8 cellular contexts compared by ENCODE assay signal in genomic region chr3:58041182-58041825, GRCh38. TPM values are rescaled to one million over a fixed set of nuclear protein-coding genes. Genes with fewer than 3 reads are reported as not detected.
A peak's percentile ranks its signal among the peaks of the same experiment; 100 is the strongest.
DNase-seq lines count a peak whose midpoint lies in the region; ATAC-seq and TF ChIP-seq lines count a peak whose summit lies in the region.

No MANE protein-coding gene starts in this region.

- no peaks in the 10 kb centered on the region for H3K9me3 ChIP-seq in Caco-2
- no peaks in the 10 kb centered on the region for H3K9me3 ChIP-seq in body of pancreas

- H3K36me3 ChIP-seq in Caco-2 (ENCODE audit: control insufficient read depth, insufficient read depth, low read length) (no peaks in the 10 kb centered on the region), body of pancreas (replicated peaks in 1 of 2; ENCODE audit: insufficient read depth in 1 of 2, low read depth in 2 of 2) (no peaks in the 10 kb centered on the region)

- TF ChIP-seq POLR2A in body of pancreas (IDR thresholded peaks at IDR 0.05): no peak

- peak; percentile 16 for ATAC-seq in HG03139 (IDR thresholded peaks at IDR 0.05; ENCODE audit: unreplicated experiment)
- ATAC-seq in body of pancreas: peak; percentile 33
- ATAC-seq in HG02870 (IDR thresholded peaks at IDR 0.05; ENCODE audit: unreplicated experiment): no peak

- H3K27me3 Mint-ChIP-seq in Caco-2 (ENCODE audit: insufficient read depth, unreplicated experiment): no peaks in the 10 kb centered on the region

- peak overlapping the region; percentile 53 for H3K27ac Mint-ChIP-seq in Caco-2 (ENCODE audit: unreplicated experiment)

- H3K27me3 ChIP-seq in Caco-2 (replicated peaks; ENCODE audit: control insufficient read depth, insufficient read depth, low read length) (no peaks in the 10 kb centered on the region), body of pancreas (no peaks in the 10 kb centered on the region)

- CTCF ChIA-PET in Caco-2 (lab: Charles Lee): interaction anchor here (0.6 to 0.8 kb wide), 3 partner anchors 23 to 79 kb away, joined by 3 to 9 read pairs (median 4); no protein-coding TSS in a partner anchor

- H3K36me3 Mint-ChIP-seq in Caco-2 (ENCODE audit: insufficient read depth, unreplicated experiment): peaks cover 47% of the 10 kb centered on the region

- BruUV-seq in Caco-2 (replicated peaks; lab: Mats Ljungman, UMichigan): no TSS peak

- intact Hi-C loops in Caco-2 (cut with micrococcal nuclease; ENCODE audit: unreplicated experiment): no loop called here
- intact Hi-C loops in body of pancreas (cut with DNase I): no loop called here

- POLR2A ChIA-PET in Caco-2 (lab: Charles Lee): interaction anchor here (0.6 kb wide), 1 partner anchor 34 kb away, joined by 3 read pairs; no protein-coding TSS in a partner anchor

- H3K27ac ChIP-seq in body of pancreas: peak overlapping the region; percentile 11 to 66 (median 58)

- peaks cover 7% of the 10 kb centered on the region for H3K4me1 Mint-ChIP-seq in Caco-2 (ENCODE audit: low read depth, unreplicated experiment)

- no peak for TF ChIP-seq CTCF in Caco-2 (IDR thresholded peaks at IDR 0.05; ENCODE audit: insufficient read depth in 1 of 2, low read depth in 1 of 2, low read length in 1 of 2, severe bottlenecking in 1 of 2, unreplicated experiment in 1 of 2)
- TF ChIP-seq CTCF in body of pancreas (IDR thresholded peaks at IDR 0.05): no peak

- WGBS in body of pancreas, 2 donors: 56 to 81% methylated on average over 5 of the region's 5 CpGs

- H3K4me3 Mint-ChIP-seq in Caco-2 (ENCODE audit: unreplicated experiment): no peak overlapping the region

- no peaks in the 10 kb centered on the region for H3K9me3 Mint-ChIP-seq in Caco-2 (ENCODE audit: unreplicated experiment)

- H3K4me3 ChIP-seq in Caco-2 (ENCODE audit: low read depth, low read length): no peak overlapping the region
- no peak overlapping the region for H3K4me3 ChIP-seq in body of pancreas

- DNase-seq in Caco-2 (no peak), body of pancreas (peak in 2 of 4 donors; percentile 33 to 38), myocyte (ENCODE audit: low read depth) (peak; percentile 63), hippocampal formation (lab: John Stamatoyannopoulos, UW) (no peak), SHP77 (lab: John Stamatoyannopoulos, UW) (no peak), AG08396 (ENCODE audit: low spot score) (no peak)

- H3K4me1 ChIP-seq in Caco-2: peaks cover 67% of the 10 kb centered on the region
- H3K4me1 ChIP-seq in body of pancreas: peaks cover 52% of the 10 kb centered on the region

RNA-seq across cellular contexts. Expression of gene FLNB, which starts 33.1 kb away (rescaled TPM):
- total RNA-seq in Caco-2 (2022) (315 and 331 TPM in 2 replicates), body of pancreas (100 to 1,000 TPM; 104 to 121 TPM), myocyte (4.4 and 7.8 TPM in 2 replicates)
- polyA plus RNA-seq in myocyte (2012): 50.5 TPM

Comparison
In these comparisons a context has a peak if more than half of its experiments do, and no peak if none do; other contexts are left out.
1. RNA of gene FLNB, which starts 33.1 kb away (total RNA-seq): 315 to 331 TPM in Caco-2 and 104 to 121 TPM in body of pancreas; 4.4 to 7.8 TPM in myocyte; every median in the first group is over 10 times any median in the second.